8 cellular contexts compared by ENCODE assay signal in genomic region chr2:172465417-172466334, GRCh38. TPM values are rescaled to one million over a fixed set of nuclear protein-coding genes. Genes with fewer than 3 reads are reported as not detected.
A peak's percentile ranks its signal among the peaks of the same experiment; 100 is the strongest.
DNase-seq lines count a peak whose midpoint lies in the region; ATAC-seq and TF ChIP-seq lines count a peak whose summit lies in the region.

No MANE protein-coding gene starts in this region.

- ATAC-seq in HG02885 (IDR thresholded peaks at IDR 0.05; ENCODE audit: poor library complexity, unreplicated experiment) (peak; percentile 49), HG03565 (IDR thresholded peaks at IDR 0.05; ENCODE audit: unreplicated experiment) (no peak)

- in situ Hi-C loops in Caki2 (cut with HindIII; ENCODE audit: low pct_unique_long_range_greater_than_20kb, low sequenced_read_pairs): no loop called here

- intact Hi-C loops in dorsolateral prefrontal cortex (cut with DNase I): loop anchor here (10.0 kb wide), 3 partner anchors 181 to 891 kb away; no protein-coding TSS in a partner anchor

- peak in 55 of 56 donors; percentile 72 to 96 (median 90) for TF ChIP-seq CTCF in dorsolateral prefrontal cortex (IDR thresholded peaks at IDR 0.05 in 54 of 56, conservative IDR thresholded peaks at IDR 0.05 in 2 of 56; ENCODE audit: low read depth in 1 of 56, partially characterized antibody in 56 of 56)

- peak overlapping the region in 57 of 59 donors; percentile 20 to 63 (median 44) for H3K4me3 ChIP-seq in dorsolateral prefrontal cortex

- peak overlapping the region in 4 of 59 donors; percentile 1 to 61 (median 41) for H3K27ac ChIP-seq in dorsolateral prefrontal cortex

- DNase-seq in Caki2 (ENCODE audit: low read depth) (peak; percentile 66), NCI-H748 treated with DMSO at 0.1 percent for 48 hours (lab: John Stamatoyannopoulos, UW) (peak; percentile 97), dorsolateral prefrontal cortex (peak in 8 of 10 donors; percentile 41 to 86 (median 63)), medulla oblongata (ENCODE audit: extremely low spot score) (peak; percentile 87)
- DNase-seq in activated CD4-positive, alpha-beta T cell treated with anti-CD3 and anti-CD28 coated beads, Interleukin-2, amount 50 U/mL, for 1 hour: peak; percentile 68
- peak; percentile 25 for DNase-seq in stimulated activated CD8-positive, alpha-beta memory T cell treated with anti-CD3 and anti-CD28 coated beads, Interleukin-12 subunit alpha, Interleukin-12 subunit beta, amount 100 ng/mL, for 24 hours (ENCODE audit: extremely low read depth)

- H3K27me3 ChIP-seq in dorsolateral prefrontal cortex: peaks cover 0 to 8% (median 0%) of the 10 kb centered on the region in 45 donors

RNA-seq across cellular contexts. Expression of gene ITGA6, which starts 38.3 kb away (rescaled TPM):
- 18.9 and 22.2 TPM in 2 replicates for total RNA-seq in Caki2 (2014; rRNA removed; shearing (Covaris generic); ENCODE audit: low replicate concordance)
- total RNA-seq in dorsolateral prefrontal cortex: 10 to 100 TPM; 15.5 to 84.3 (median 30.7) TPM

Comparison
In these comparisons a context has a peak if more than half of its experiments do, and no peak if none do; other contexts are left out.
1. DNase-seq: peak in every context shown above with its lines; median percentile 97 in NCI-H748 treated with DMSO at 0.1 percent for 48 hours; 87 in medulla oblongata; 68 in activated CD4-positive, alpha-beta T cell treated with anti-CD3 and anti-CD28 coated beads, Interleukin-2, amount 50 U/mL, for 1 hour; 66 in Caki2; 63 in dorsolateral prefrontal cortex; 25 in stimulated activated CD8-positive, alpha-beta memory T cell treated with anti-CD3 and anti-CD28 coated beads, Interleukin-12 subunit alpha, Interleukin-12 subunit beta, amount 100 ng/mL, for 24 hours.